17 cellular contexts compared by ENCODE assay signal in the genomic region with DNA sequence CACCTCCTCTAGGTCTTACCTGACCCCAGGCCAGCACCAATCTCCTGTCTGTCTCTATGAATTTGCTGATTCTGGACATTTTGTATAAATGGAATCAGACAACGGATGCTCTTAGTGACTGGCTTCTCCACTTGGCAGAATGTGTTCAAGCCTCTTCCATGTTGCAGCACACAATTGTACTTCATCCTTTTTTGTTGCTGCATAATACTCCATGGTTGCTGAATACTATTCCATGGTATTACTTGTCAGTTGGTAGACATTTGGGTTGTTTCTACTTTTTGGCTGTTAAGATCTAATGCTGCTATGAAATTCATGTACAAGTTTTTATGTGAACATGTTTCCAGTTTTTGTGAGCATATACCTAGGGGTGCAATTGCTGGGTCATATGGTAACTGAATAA. TPM values are rescaled to one million over a fixed set of nuclear protein-coding genes. Genes with fewer than 3 reads are reported as not detected.
DNase-seq lines count a peak whose midpoint lies in the region; ATAC-seq and TF ChIP-seq lines count a peak whose summit lies in the region.
"Had no signal": no experiment of that assay in that cellular context is flagged by ENCODE, and none has a peak within 500 bp of the region (broad histone marks: within the 10 kb centered on the region; RNA-seq: fewer than 3 reads in every experiment).

No MANE protein-coding gene starts in this region.

- CTCF ChIA-PET in HEK293 (lab: Yijun Ruan, JAX): no interaction called here

- intact Hi-C loops in sciatic nerve (cut with DNase I): no loop called here
- intact Hi-C loops in activated CD4-positive, alpha-beta T cell treated with anti-CD3 and anti-CD28 coated beads, Interleukin-2, amount 10 ng/mL, durations not matched to agents 24 days and 14 days (cut with micrococcal nuclease): no loop called here

- no peak overlapping the region for H3K27ac Mint-ChIP-seq in activated CD4-positive, alpha-beta T cell treated with anti-CD3 and anti-CD28 coated beads, Interleukin-2, amount 10 ng/mL, durations not matched to agents 24 days and 14 days
- H3K27ac Mint-ChIP-seq: B cell; CD4-positive, alpha-beta T cell; CD8-positive, alpha-beta T cell had no signal

- no peak overlapping the region for H3K4me3 Mint-ChIP-seq in activated CD4-positive, alpha-beta T cell treated with anti-CD3 and anti-CD28 coated beads, Interleukin-2, amount 10 ng/mL, durations not matched to agents 24 days and 14 days
- H3K4me3 Mint-ChIP-seq: B cell; CD4-positive, alpha-beta T cell; CD8-positive, alpha-beta T cell had no signal

- no peaks in the 10 kb centered on the region for H3K36me3 ChIP-seq in HEK293 (ENCODE audit: control insufficient read depth in 2 of 2, insufficient read depth in 1 of 2, low read length in 2 of 2)
- H3K36me3 ChIP-seq: BLaER1 treated with 17β-estradiol and CSF1 and Interleukin-3, amounts not matched to agents 10 nM and 100 nM had no signal

- H3K9me3 ChIP-seq in HEK293 (ENCODE audit: control insufficient read depth, insufficient read depth, low read depth, low read length): no peaks in the 10 kb centered on the region

- TF ChIP-seq CTCF in HEK293 (tag by site-specific recombination; IDR thresholded peaks at IDR 0.05): no peak

- H3K4me1 Mint-ChIP-seq in activated CD4-positive, alpha-beta T cell treated with anti-CD3 and anti-CD28 coated beads, Interleukin-2, amount 10 ng/mL, durations not matched to agents 24 days and 14 days: no peaks in the 10 kb centered on the region
- H3K4me1 Mint-ChIP-seq: B cell had no signal

- peak; percentile 4 for DNase-seq in activated effector memory CD4-positive, alpha-beta T cell treated with anti-CD3 and anti-CD28 coated beads, Interleukin-2, amount 50 U/mL, for 16 hours
- no peak for DNase-seq in activated effector memory CD4-positive, alpha-beta T cell treated with Interleukin-2 at 50 U/mL for 16 hours
- peak; percentile 7 for DNase-seq in sciatic nerve (ENCODE audit: low spot score)
- DNase-seq in activated CD4-positive, alpha-beta T cell treated with anti-CD3 and anti-CD28 coated beads, Interleukin-2, amount 10 ng/mL, durations not matched to agents 24 days and 14 days: no peak
- no peak for DNase-seq in SIG-M5 (lab: John Stamatoyannopoulos, UW)
- DNase-seq: 8988T; AML-193; Caco-2; Calu3; CD4-positive, alpha-beta T cell; CD8-positive, alpha-beta T cell; DMS79 treated with DMSO at 0.1 percent for 48 hours; GF-D8 had no signal

- no peak overlapping the region for H3K4me3 ChIP-seq in HEK293 (ENCODE audit: low read depth, low read length)
- H3K4me3 ChIP-seq: BLaER1 treated with 17β-estradiol and CSF1 and Interleukin-3, amounts not matched to agents 10 nM and 100 nM had no signal

- no peak for ATAC-seq in sciatic nerve
- ATAC-seq: CD8-positive, alpha-beta T cell had no signal

- H3K27me3 Mint-ChIP-seq in activated CD4-positive, alpha-beta T cell treated with anti-CD3 and anti-CD28 coated beads, Interleukin-2, amount 10 ng/mL, durations not matched to agents 24 days and 14 days: no peaks in the 10 kb centered on the region
- H3K27me3 Mint-ChIP-seq: B cell had no signal

- POLR2A ChIA-PET in HEK293 (lab: Yijun Ruan, JAX): no interaction called here

- no peaks in the 10 kb centered on the region for H3K36me3 Mint-ChIP-seq in activated CD4-positive, alpha-beta T cell treated with anti-CD3 and anti-CD28 coated beads, Interleukin-2, amount 10 ng/mL, durations not matched to agents 24 days and 14 days (ENCODE audit: low read depth)
- H3K36me3 Mint-ChIP-seq: CD8-positive, alpha-beta T cell had no signal

- no peaks in the 10 kb centered on the region for H3K4me1 ChIP-seq in HEK293 (ENCODE audit: control insufficient read depth, insufficient read depth, low read length)
- H3K4me1 ChIP-seq: Caco-2 had no signal

- H3K9me3 Mint-ChIP-seq in activated CD4-positive, alpha-beta T cell treated with anti-CD3 and anti-CD28 coated beads, Interleukin-2, amount 10 ng/mL, durations not matched to agents 24 days and 14 days: no peaks in the 10 kb centered on the region
- H3K9me3 Mint-ChIP-seq: CD4-positive, alpha-beta T cell had no signal

- no peak overlapping the region for H3K27ac ChIP-seq in HEK293 (ENCODE audit: extremely low read depth, low read depth, low read length)
- H3K27ac ChIP-seq: BLaER1 treated with 17β-estradiol and CSF1 and Interleukin-3, amounts not matched to agents 10 nM and 100 nM; C4-2B had no signal

TF ChIP-seq in HEK293, 187 proteins besides CTCF, POLR2A, EP300 and RAD21:
- TF ChIP-seq ZNF23 (tag by site-specific recombination; IDR thresholded peaks at IDR 0.05; ENCODE audit: borderline replicate concordance) (no peak), ZNF146 (tag by site-specific recombination; IDR thresholded peaks at IDR 0.05) (peak; percentile 90)

RNA-seq across cellular contexts. Expression of gene FCN1, which starts 34.3 kb away (rescaled TPM):
- total RNA-seq in sciatic nerve: 16.1 TPM
- total RNA-seq in activated CD4-positive, alpha-beta T cell treated with anti-CD3 and anti-CD28 coated beads, Interleukin-2, amount 10 ng/mL, durations not matched to agents 24 days and 14 days: not detected in 2 replicates
- total RNA-seq: Caco-2, Calu3 had no signal

Comparison
In these comparisons a context has a peak if more than half of its experiments do, and no peak if none do; other contexts are left out.
1. DNase-seq: peak in activated effector memory CD4-positive, alpha-beta T cell treated with anti-CD3 and anti-CD28 coated beads, Interleukin-2, amount 50 U/mL, for 16 hours (single experiment) and sciatic nerve (single experiment); none in activated effector memory CD4-positive, alpha-beta T cell treated with Interleukin-2 at 50 U/mL for 16 hours (single experiment), activated CD4-positive, alpha-beta T cell treated with anti-CD3 and anti-CD28 coated beads, Interleukin-2, amount 10 ng/mL, durations not matched to agents 24 days and 14 days (single experiment) and SIG-M5 (single experiment).
2. RNA of gene FCN1, which starts 34.3 kb away (total RNA-seq): 16.1 TPM in sciatic nerve (single experiment); not detected in activated CD4-positive, alpha-beta T cell treated with anti-CD3 and anti-CD28 coated beads, Interleukin-2, amount 10 ng/mL, durations not matched to agents 24 days and 14 days; every median in the first group is over 10 times any median in the second.